Comparison of ENCODE assay signal across 1 cellular context in genomic region chr14:69443296-69443805, GRCh38.
TF ChIP-seq lines count a peak whose summit lies in the region.

No MANE protein-coding gene starts in this region.

TF ChIP-seq in IMR-90, 13 proteins besides CTCF, POLR2A, EP300 and RAD21:
- TF ChIP-seq MAZ (IDR thresholded peaks at IDR 0.05; ENCODE audit: borderline replicate concordance, low read depth, low read length): no peak
- no peak for TF ChIP-seq RCOR1 (IDR thresholded peaks at IDR 0.05; ENCODE audit: insufficient replicate concordance, low read length)
- TF ChIP-seq MXI1 (IDR thresholded peaks at IDR 0.05; ENCODE audit: borderline replicate concordance, low read depth, low read length): no peak
- TF ChIP-seq CEBPB (IDR thresholded peaks at IDR 0.05; ENCODE audit: low read depth, low read length): no peak
- TF ChIP-seq FOS (IDR thresholded peaks at IDR 0.05; ENCODE audit: low read depth, low read length): no peak
- no peak for TF ChIP-seq NFE2L2 (IDR thresholded peaks at IDR 0.05; ENCODE audit: low read depth, low read length)
- TF ChIP-seq MAFK (IDR thresholded peaks at IDR 0.05; ENCODE audit: low read depth, low read length): no peak
